13 cellular contexts compared by ENCODE assay signal in genomic region chr16:67860589-67861398, GRCh38. TPM values are rescaled to one million over a fixed set of nuclear protein-coding genes. Genes with fewer than 3 reads are reported as not detected.
DNase-seq lines count a peak whose midpoint lies in the region; ATAC-seq and TF ChIP-seq lines count a peak whose summit lies in the region.
"Had no signal": no experiment of that assay in that cellular context is flagged by ENCODE, and none has a peak within 500 bp of the region (broad histone marks: within the 10 kb centered on the region; RNA-seq: fewer than 3 reads in every experiment).

No MANE protein-coding gene starts in this region.

- DNase-seq in activated T-cell treated with anti-CD3 and anti-CD28 coated beads, Interleukin-2, amount 50 U/mL, for 72 hours: no peak
- DNase-seq in activated T-cell treated with anti-CD3 and anti-CD28 coated beads, Interleukin-2, amount 50 U/mL, for 4 hours: no peak
- DNase-seq in adipocyte (ENCODE audit: low read depth) (peak; percentile 41), fibroblast of villous mesenchyme (ENCODE audit: low read depth) (peak; percentile 61), stomach (no peak), HuH-7 (ENCODE audit: low spot score) (no peak), amniotic stem cell (lab: John Stamatoyannopoulos, UW) (no peak), middle frontal gyrus (ENCODE audit: extremely low spot score, low spot score) (no peak)
- DNase-seq: activated CD4-positive, alpha-beta T cell treated with anti-CD3 and anti-CD28 coated beads, Interleukin-2, amount 10 ng/mL, durations not matched to agents 7 days and 5 days; SHP77 treated with DMSO at 0.1 percent for 48 hours; stimulated activated CD4-positive, alpha-beta T cell treated with anti-CD3 and anti-CD28 coated beads, Interleukin-2, amount 100 ng/mL, for 48 hours had no signal

- TF ChIP-seq EP300 in stomach (IDR thresholded peaks at IDR 0.05): no peak

- H3K4me3 ChIP-seq in adipocyte (ENCODE audit: low read length) (no peak overlapping the region), fibroblast of villous mesenchyme (ENCODE audit: low read depth, low read length) (no peak overlapping the region), stomach (no peak overlapping the region)
- H3K4me3 ChIP-seq: tibial nerve had no signal

- H3K27ac Mint-ChIP-seq in activated T-cell treated with anti-CD3 and anti-CD28 coated beads, Interleukin-2, amount 50 U/mL, for 72 hours: peak overlapping the region; percentile 8
- H3K27ac Mint-ChIP-seq: activated CD4-positive, alpha-beta T cell treated with anti-CD3 and anti-CD28 coated beads, Interleukin-2, amount 10 ng/mL, durations not matched to agents 7 days and 5 days had no signal

- TF ChIP-seq POLR2A in stomach (IDR thresholded peaks at IDR 0.05): no peak

- peaks cover 6% of the 10 kb centered on the region for H3K36me3 ChIP-seq in adipocyte (ENCODE audit: control insufficient read depth, insufficient read depth, low read length, severe bottlenecking)
- peaks cover 6 to 20% (median 16%) of the 10 kb centered on the region in 4 donors for H3K36me3 ChIP-seq in stomach

- WGBS in stomach, 5 donors: 77 to 84% (median 79%) methylated on average over 8 of the region's 8 CpGs

- intact Hi-C loops in stomach (cut with DNase I; ENCODE audit: low total_unique reads): no loop called here

- peak overlapping the region in 3 of 5 donors; percentile 19 to 78 (median 72) for H3K27ac ChIP-seq in stomach

- TF ChIP-seq CTCF in fibroblast of villous mesenchyme (IDR thresholded peaks at IDR 0.05; ENCODE audit: insufficient read depth, low read depth, low read length) (no peak), stomach (IDR thresholded peaks at IDR 0.05) (no peak)

- H3K27me3 ChIP-seq in adipocyte (replicated peaks; ENCODE audit: control insufficient read depth, insufficient read depth, low read length) (no peaks in the 10 kb centered on the region), stomach (no peaks in the 10 kb centered on the region)
- H3K27me3 ChIP-seq: tibial nerve had no signal

- H3K9me3 ChIP-seq in adipocyte (ENCODE audit: control insufficient read depth, low read length) (no peaks in the 10 kb centered on the region), stomach (no peaks in the 10 kb centered on the region)
- H3K9me3 ChIP-seq: tibial nerve had no signal

- H3K9me3 Mint-ChIP-seq in activated T-cell treated with anti-CD3 and anti-CD28 coated beads, Interleukin-2, amount 50 U/mL, for 72 hours: no peaks in the 10 kb centered on the region
- no peaks in the 10 kb centered on the region for H3K9me3 Mint-ChIP-seq in activated T-cell treated with anti-CD3 and anti-CD28 coated beads, Interleukin-2, amount 50 U/mL, for 4 hours
- H3K9me3 Mint-ChIP-seq: activated CD4-positive, alpha-beta T cell treated with anti-CD3 and anti-CD28 coated beads, Interleukin-2, amount 10 ng/mL, durations not matched to agents 7 days and 5 days; natural killer cell treated with Interleukin-12 subunit alpha and Interleukin-12 subunit beta and Interleukin-15 and Interleukin-18, amount 100 ng/mL, for 72 hours had no signal

- H3K4me1 Mint-ChIP-seq in activated T-cell treated with anti-CD3 and anti-CD28 coated beads, Interleukin-2, amount 50 U/mL, for 72 hours (ENCODE audit: low read depth): peaks cover 32% of the 10 kb centered on the region
- peaks cover 28% of the 10 kb centered on the region for H3K4me1 Mint-ChIP-seq in activated T-cell treated with anti-CD3 and anti-CD28 coated beads, Interleukin-2, amount 50 U/mL, for 4 hours (ENCODE audit: low read depth)

- H3K4me1 ChIP-seq in adipocyte (ENCODE audit: control insufficient read depth, insufficient read depth, low read length): peaks cover 71% of the 10 kb centered on the region
- H3K4me1 ChIP-seq in stomach: peaks cover 45 to 79% (median 58%) of the 10 kb centered on the region in 4 donors

- H3K36me3 Mint-ChIP-seq in activated T-cell treated with anti-CD3 and anti-CD28 coated beads, Interleukin-2, amount 50 U/mL, for 72 hours (ENCODE audit: insufficient read depth in 2 of 2): peaks cover 0 to 1% of the 10 kb centered on the region in 2 donors
- H3K36me3 Mint-ChIP-seq in activated T-cell treated with anti-CD3 and anti-CD28 coated beads, Interleukin-2, amount 50 U/mL, for 4 hours (ENCODE audit: insufficient read depth): peaks cover 7% of the 10 kb centered on the region
- H3K36me3 Mint-ChIP-seq: natural killer cell treated with Interleukin-12 subunit alpha and Interleukin-12 subunit beta and Interleukin-15 and Interleukin-18, amount 100 ng/mL, for 72 hours had no signal

- no peak for ATAC-seq in activated T-cell treated with anti-CD3 and anti-CD28 coated beads, Interleukin-2, amount 50 U/mL, for 72 hours (replicated peaks in 1 of 2)
- ATAC-seq in activated T-cell treated with anti-CD3 and anti-CD28 coated beads, Interleukin-2, amount 50 U/mL, for 4 hours: no peak
- ATAC-seq: natural killer cell treated with Interleukin-12 subunit alpha and Interleukin-12 subunit beta and Interleukin-15 and Interleukin-18, amount 100 ng/mL, for 72 hours had no signal

- no peak overlapping the region for H3K9ac ChIP-seq in adipocyte (ENCODE audit: low read length)

- no peak overlapping the region for H3K4me3 Mint-ChIP-seq in activated T-cell treated with anti-CD3 and anti-CD28 coated beads, Interleukin-2, amount 50 U/mL, for 72 hours
- H3K4me3 Mint-ChIP-seq in activated T-cell treated with anti-CD3 and anti-CD28 coated beads, Interleukin-2, amount 50 U/mL, for 4 hours: no peak overlapping the region
- H3K4me3 Mint-ChIP-seq: activated CD4-positive, alpha-beta T cell treated with anti-CD3 and anti-CD28 coated beads, Interleukin-2, amount 10 ng/mL, durations not matched to agents 7 days and 5 days; natural killer cell treated with Interleukin-12 subunit alpha and Interleukin-12 subunit beta and Interleukin-15 and Interleukin-18, amount 100 ng/mL, for 72 hours had no signal

- no peaks in the 10 kb centered on the region for H3K27me3 Mint-ChIP-seq in activated T-cell treated with anti-CD3 and anti-CD28 coated beads, Interleukin-2, amount 50 U/mL, for 72 hours (ENCODE audit: low read depth)
- no peaks in the 10 kb centered on the region for H3K27me3 Mint-ChIP-seq in activated T-cell treated with anti-CD3 and anti-CD28 coated beads, Interleukin-2, amount 50 U/mL, for 4 hours (ENCODE audit: low read depth)
- H3K27me3 Mint-ChIP-seq: activated CD4-positive, alpha-beta T cell treated with anti-CD3 and anti-CD28 coated beads, Interleukin-2, amount 10 ng/mL, durations not matched to agents 7 days and 5 days; natural killer cell treated with Interleukin-12 subunit alpha and Interleukin-12 subunit beta and Interleukin-15 and Interleukin-18, amount 100 ng/mL, for 72 hours had no signal

RNA-seq across cellular contexts. Expression of gene EDC4, which starts 12.1 kb away (rescaled TPM):
- 10 to 100 TPM; 82.9 to 86.4 TPM for total RNA-seq in activated T-cell treated with anti-CD3 and anti-CD28 coated beads, Interleukin-2, amount 50 U/mL, for 72 hours
- total RNA-seq in activated T-cell treated with anti-CD3 and anti-CD28 coated beads, Interleukin-2, amount 50 U/mL, for 4 hours: 100 to 1,000 TPM; 114 to 124 (median 120) TPM
- 60.6 and 85.1 TPM in 2 replicates for total RNA-seq in fibroblast of villous mesenchyme
- total RNA-seq in stomach: 100 to 1,000 TPM in 2 of 5 donors, 10 to 100 TPM in 3; 41.5 to 141 (median 58.5) TPM
- 10 to 100 TPM; 22.0 to 27.6 (median 22.2) TPM for polyA plus RNA-seq in stomach

RNA-seq across cellular contexts. Expression of gene CENPT, which starts 13.3 kb away (rescaled TPM):
- 10 to 100 TPM; 43.6 to 59.4 TPM for total RNA-seq in activated T-cell treated with anti-CD3 and anti-CD28 coated beads, Interleukin-2, amount 50 U/mL, for 72 hours
- 10 to 100 TPM; 40.4 to 52.0 (median 46.3) TPM for total RNA-seq in activated T-cell treated with anti-CD3 and anti-CD28 coated beads, Interleukin-2, amount 50 U/mL, for 4 hours
- 31.6 and 39.7 TPM in 2 replicates for total RNA-seq in fibroblast of villous mesenchyme
- 10 to 100 TPM; 27.4 to 80.7 (median 71.0) TPM for total RNA-seq in stomach
- 10 to 100 TPM; 36.8 to 64.8 (median 48.3) TPM for polyA plus RNA-seq in stomach

RNA-seq across cellular contexts. Expression of gene NUTF2, which starts 14.1 kb away (rescaled TPM):
- 10 to 100 TPM; 80.8 to 90.1 TPM for total RNA-seq in activated T-cell treated with anti-CD3 and anti-CD28 coated beads, Interleukin-2, amount 50 U/mL, for 72 hours
- 100 to 1,000 TPM; 170 to 182 (median 182) TPM for total RNA-seq in activated T-cell treated with anti-CD3 and anti-CD28 coated beads, Interleukin-2, amount 50 U/mL, for 4 hours
- total RNA-seq in fibroblast of villous mesenchyme (255 and 342 TPM in 2 replicates), stomach (10 to 100 TPM in 4 of 5 donors, 1 to 10 TPM in 1; 9.3 to 64.7 (median 25.7) TPM)
- 100 to 1,000 TPM in 2 of 3 donors, 10 to 100 TPM in 1; 92.0 to 125 (median 112) TPM for polyA plus RNA-seq in stomach

RNA-seq across cellular contexts. Expression of gene THAP11, which starts 18.7 kb away (rescaled TPM):
- total RNA-seq in activated T-cell treated with anti-CD3 and anti-CD28 coated beads, Interleukin-2, amount 50 U/mL, for 72 hours: 10 to 100 TPM; 31.7 to 39.2 TPM
- 10 to 100 TPM; 42.1 to 51.4 (median 43.1) TPM for total RNA-seq in activated T-cell treated with anti-CD3 and anti-CD28 coated beads, Interleukin-2, amount 50 U/mL, for 4 hours
- 24.8 and 28.9 TPM in 2 replicates for total RNA-seq in fibroblast of villous mesenchyme
- total RNA-seq in stomach: 100 to 1,000 TPM in 1 of 5 donors, 10 to 100 TPM in 4; 12.5 to 109 (median 53.9) TPM
- 10 to 100 TPM; 15.8 to 25.7 (median 18.7) TPM for polyA plus RNA-seq in stomach

RNA-seq across cellular contexts. Expression of gene NRN1L, which starts 23.9 kb away (rescaled TPM):
- total RNA-seq in activated T-cell treated with anti-CD3 and anti-CD28 coated beads, Interleukin-2, amount 50 U/mL, for 72 hours: 1 to 10 TPM in 1 of 2 donors, under 1 TPM in 1; 0.60 to 1.9 TPM
- not detected for total RNA-seq in activated T-cell treated with anti-CD3 and anti-CD28 coated beads, Interleukin-2, amount 50 U/mL, for 4 hours
- total RNA-seq in fibroblast of villous mesenchyme (not detected in 2 replicates), stomach (not detected)
- polyA plus RNA-seq in stomach: 1 to 10 TPM in 2 of 3 donors, not detected in 1; 2.0 to 2.7 TPM

Comparison
In these comparisons a context has a peak if more than half of its experiments do, and no peak if none do; other contexts are left out.
1. DNase-seq: peak in adipocyte (single experiment) and fibroblast of villous mesenchyme (single experiment); none in activated T-cell treated with anti-CD3 and anti-CD28 coated beads, Interleukin-2, amount 50 U/mL, for 72 hours (0 of 2), activated T-cell treated with anti-CD3 and anti-CD28 coated beads, Interleukin-2, amount 50 U/mL, for 4 hours (single experiment), stomach (single experiment), HuH-7 (single experiment), amniotic stem cell (single experiment) and middle frontal gyrus (single experiment).